Comparison of ENCODE assay signal across 8 cellular contexts in genomic region chr17:46002311-46002972, GRCh38. TPM values are rescaled to one million over a fixed set of nuclear protein-coding genes. Genes with fewer than 3 reads are reported as not detected.
DNase-seq lines count a peak whose midpoint lies in the region; ATAC-seq and TF ChIP-seq lines count a peak whose summit lies in the region.

No MANE protein-coding gene starts in this region.

- H3K27ac ChIP-seq in colonic mucosa = no peak overlapping the region
- H3K27ac ChIP-seq in liver (ENCODE audit: low read depth in 1 of 2, low read length in 2 of 2) = no peak overlapping the region

- TF ChIP-seq CTCF in CD14-positive monocyte (IDR thresholded peaks at IDR 0.05) (peak; percentile 97), colonic mucosa (IDR thresholded peaks at IDR 0.05) (peak; percentile 99), liver (IDR thresholded peaks at IDR 0.05; ENCODE audit: low read depth, low read length, missing input control) (peak; percentile 98)

- peaks cover 2 to 6% (median 4%) of the 10 kb centered on the region in 3 donors for H3K27me3 Mint-ChIP-seq in CD14-positive monocyte (ENCODE audit: low read depth in 3 of 3)
- peaks cover 6% of the 10 kb centered on the region for H3K27me3 Mint-ChIP-seq in activated CD4-positive, alpha-beta T cell treated with anti-CD3 and anti-CD28 coated beads, Interleukin-2, amount 10 ng/mL, durations not matched to agents 24 days and 14 days

- intact Hi-C loops in CD14-positive monocyte (cut with micrococcal nuclease) = loop anchor here (2.0 kb wide), 2 partner anchors 206 to 208 kb away; no protein-coding TSS in a partner anchor
- intact Hi-C loops in activated CD4-positive, alpha-beta T cell treated with anti-CD3 and anti-CD28 coated beads, Interleukin-2, amount 10 ng/mL, durations not matched to agents 24 days and 14 days (cut with micrococcal nuclease) = loop anchor here (10.0 kb wide), 1 partner anchor 212 kb away; no protein-coding TSS in a partner anchor
- intact Hi-C loops in colonic mucosa (cut with DNase I) = loop anchor here (5.0 kb wide), 1 partner anchor 40 kb away; no protein-coding TSS in a partner anchor

- no peaks in the 10 kb centered on the region for H3K4me1 Mint-ChIP-seq in CD14-positive monocyte
- H3K4me1 Mint-ChIP-seq in activated CD4-positive, alpha-beta T cell treated with anti-CD3 and anti-CD28 coated beads, Interleukin-2, amount 10 ng/mL, durations not matched to agents 24 days and 14 days = peaks cover 4% of the 10 kb centered on the region

- DNase-seq in CD14-positive monocyte (ENCODE audit: low spot score) = no peak
- peak; percentile 21 for DNase-seq in HCEC 1CT
- DNase-seq in NCI-H510A (lab: John Stamatoyannopoulos, UW) = peak; percentile 36
- peak; percentile 93 for DNase-seq in activated CD4-positive, alpha-beta T cell treated with anti-CD3 and anti-CD28 coated beads, Interleukin-2, amount 10 ng/mL, durations not matched to agents 24 days and 14 days
- peak; percentile 78 for DNase-seq in colonic mucosa
- peak; percentile 45 to 63 (median 55) for DNase-seq in stimulated activated CD4-positive, alpha-beta T cell treated with anti-CD3 and anti-CD28 coated beads, TNF-alpha, amount 100 ng/mL, for 4 hours (ENCODE audit: low read depth in 3 of 3)

- H3K4me3 ChIP-seq in colonic mucosa (no peak overlapping the region), liver (ENCODE audit: low read depth in 1 of 3, low read length in 3 of 3) (no peak overlapping the region)

- no peak overlapping the region for H3K4me3 Mint-ChIP-seq in CD14-positive monocyte
- H3K4me3 Mint-ChIP-seq in activated CD4-positive, alpha-beta T cell treated with anti-CD3 and anti-CD28 coated beads, Interleukin-2, amount 10 ng/mL, durations not matched to agents 24 days and 14 days = no peak overlapping the region

- H3K9me3 Mint-ChIP-seq in CD14-positive monocyte = no peaks in the 10 kb centered on the region
- no peaks in the 10 kb centered on the region for H3K9me3 Mint-ChIP-seq in activated CD4-positive, alpha-beta T cell treated with anti-CD3 and anti-CD28 coated beads, Interleukin-2, amount 10 ng/mL, durations not matched to agents 24 days and 14 days

- H3K36me3 Mint-ChIP-seq in CD14-positive monocyte = no peaks in the 10 kb centered on the region
- no peaks in the 10 kb centered on the region for H3K36me3 Mint-ChIP-seq in activated CD4-positive, alpha-beta T cell treated with anti-CD3 and anti-CD28 coated beads, Interleukin-2, amount 10 ng/mL, durations not matched to agents 24 days and 14 days (ENCODE audit: low read depth)

- H3K9me3 ChIP-seq in colonic mucosa (no peaks in the 10 kb centered on the region), liver (ENCODE audit: control insufficient read depth in 4 of 4, low read length in 3 of 4) (no peaks in the 10 kb centered on the region)

- H3K36me3 ChIP-seq in colonic mucosa (no peaks in the 10 kb centered on the region), liver (ENCODE audit: control insufficient read depth in 4 of 4, insufficient read depth in 3 of 4, low read depth in 1 of 4, low read length in 3 of 4) (no peaks in the 10 kb centered on the region)

- WGBS in liver = 24% methylated on average over 8 of the region's 8 CpGs

- H3K9ac ChIP-seq in colonic mucosa (ENCODE audit: low read depth in 2 of 2, low read length in 2 of 2) = no peak overlapping the region
- H3K9ac ChIP-seq in liver (ENCODE audit: low read depth in 1 of 2, low read length in 2 of 2) = no peak overlapping the region

- H3K4me1 ChIP-seq in colonic mucosa = no peaks in the 10 kb centered on the region
- peaks cover 5 to 19% (median 12%) of the 10 kb centered on the region in 4 donors for H3K4me1 ChIP-seq in liver (ENCODE audit: control insufficient read depth in 4 of 4, insufficient read depth in 4 of 4, low read length in 3 of 4)

- ATAC-seq in GM21360 (IDR thresholded peaks at IDR 0.05; ENCODE audit: unreplicated experiment) = no peak

- H3K27me3 ChIP-seq in colonic mucosa = no peaks in the 10 kb centered on the region
- no peaks in the 10 kb centered on the region for H3K27me3 ChIP-seq in liver (ENCODE audit: control insufficient read depth in 4 of 4, insufficient read depth in 4 of 4, low read length in 3 of 4)

- peak; percentile 94 to 96 for TF ChIP-seq RAD21 in liver (IDR thresholded peaks at IDR 0.05)

- H3K27ac Mint-ChIP-seq in CD14-positive monocyte = no peak overlapping the region
- H3K27ac Mint-ChIP-seq in activated CD4-positive, alpha-beta T cell treated with anti-CD3 and anti-CD28 coated beads, Interleukin-2, amount 10 ng/mL, durations not matched to agents 24 days and 14 days = no peak overlapping the region

TF ChIP-seq in liver, 16 proteins besides CTCF, POLR2A, EP300 and RAD21:
- TF ChIP-seq, protein P1, sequence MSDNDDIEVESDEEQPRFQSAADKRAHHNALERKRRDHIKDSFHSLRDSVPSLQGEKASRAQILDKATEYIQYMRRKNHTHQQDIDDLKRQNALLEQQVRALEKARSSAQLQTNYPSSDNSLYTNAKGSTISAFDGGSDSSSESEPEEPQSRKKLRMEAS (IDR thresholded peaks at IDR 0.05) = no peak
- no peak for TF ChIP-seq SP1 (IDR thresholded peaks at IDR 0.05)
- no peak for TF ChIP-seq FOXA2 (IDR thresholded peaks at IDR 0.05)
- no peak for TF ChIP-seq FOXA1 (IDR thresholded peaks at IDR 0.05)
- no peak for TF ChIP-seq YY1 (IDR thresholded peaks at IDR 0.05)
- no peak for TF ChIP-seq EGR1 (IDR thresholded peaks at IDR 0.05; ENCODE audit: low read depth in 2 of 2)
- no peak for TF ChIP-seq RXRA (IDR thresholded peaks at IDR 0.05)
- no peak for TF ChIP-seq NR2F2 (IDR thresholded peaks at IDR 0.05)
- TF ChIP-seq TAF1 (conservative IDR thresholded peaks at IDR 0.05) = no peak
- TF ChIP-seq, protein P2, sequence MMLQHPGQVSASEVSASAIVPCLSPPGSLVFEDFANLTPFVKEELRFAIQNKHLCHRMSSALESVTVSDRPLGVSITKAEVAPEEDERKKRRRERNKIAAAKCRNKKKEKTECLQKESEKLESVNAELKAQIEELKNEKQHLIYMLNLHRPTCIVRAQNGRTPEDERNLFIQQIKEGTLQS (IDR thresholded peaks at IDR 0.05) = no peak
- no peak for TF ChIP-seq HNF4A (conservative IDR thresholded peaks at IDR 0.05)
- TF ChIP-seq HNF4G (IDR thresholded peaks at IDR 0.05) = no peak
- TF ChIP-seq ZBTB33 (IDR thresholded peaks at IDR 0.05) = no peak

RNA-seq across cellular contexts. Expression of gene STH, which starts 3.4 kb away (rescaled TPM):
- not detected for polyA plus RNA-seq in CD14-positive monocyte
- not detected in 2 replicates for total RNA-seq in activated CD4-positive, alpha-beta T cell treated with anti-CD3 and anti-CD28 coated beads, Interleukin-2, amount 10 ng/mL, durations not matched to agents 24 days and 14 days
- not detected for total RNA-seq in colonic mucosa
- total RNA-seq in liver = not detected
- not detected for polyA plus RNA-seq in liver
